In the genomic region with DNA sequence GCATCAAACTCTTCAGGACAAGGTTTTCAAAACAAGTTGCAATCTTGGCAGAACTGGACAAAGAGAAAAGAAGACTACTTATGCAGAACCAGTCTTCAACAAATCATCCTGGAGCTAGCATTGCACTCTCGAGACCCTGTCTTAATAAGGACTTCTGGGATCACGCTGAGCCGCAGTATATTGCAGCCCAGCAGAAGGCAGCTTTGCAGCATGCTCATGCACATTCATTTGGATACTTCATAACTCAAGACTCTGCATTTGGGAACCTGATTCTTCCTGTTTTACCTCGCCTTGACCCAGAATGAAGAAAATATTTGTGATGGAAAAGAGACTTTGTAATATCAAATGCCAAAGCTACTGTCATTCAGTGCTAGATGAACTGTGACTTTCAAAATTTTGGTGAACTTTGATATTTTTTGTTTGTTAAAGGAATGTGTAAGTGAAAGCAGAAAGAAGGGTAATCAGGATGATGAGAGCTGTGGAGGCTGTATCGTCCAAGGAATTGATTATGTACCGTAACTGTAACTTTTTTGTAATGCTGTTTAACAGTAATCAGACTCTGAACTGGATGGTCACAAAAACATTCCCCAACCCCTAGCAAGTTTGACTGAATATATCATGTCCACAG, we compare ENCODE assay signal across 23 cellular contexts. TPM values are rescaled to one million over a fixed set of nuclear protein-coding genes. Genes with fewer than 3 reads are reported as not detected.
DNase-seq lines count a peak whose midpoint lies in the region; ATAC-seq, FAIRE-seq and TF ChIP-seq lines count a peak whose summit lies in the region.
"Had no signal": no experiment of that assay in that cellular context is flagged by ENCODE, and none has a peak within 500 bp of the region (broad histone marks: within the 10 kb centered on the region; RNA-seq: fewer than 3 reads in every experiment).

No MANE protein-coding gene starts in this region.

- H3K9me2 ChIP-seq in GM23248 (ENCODE audit: insufficient read depth), result no peaks in the 10 kb centered on the region

- H3K4me1 ChIP-seq in A673 (ENCODE audit: insufficient read depth, low read length, poor library complexity, severe bottlenecking) (no peaks in the 10 kb centered on the region), GM23248 (ENCODE audit: insufficient read depth) (no peaks in the 10 kb centered on the region), astrocyte (ENCODE audit: insufficient read depth, low read length) (no peaks in the 10 kb centered on the region)
- H3K4me1 ChIP-seq: gastrocnemius medialis had no signal

- H4K20me1 ChIP-seq in GM23248 (ENCODE audit: insufficient read depth) (no peaks in the 10 kb centered on the region), astrocyte (ENCODE audit: insufficient read depth, low read length) (no peaks in the 10 kb centered on the region)

- ATAC-seq in stimulated activated effector memory CD8-positive, alpha-beta T cell treated with anti-CD3 and anti-CD28 coated beads, Interleukin-12 subunit alpha, Interleukin-12 subunit beta, amount 100 ng/mL, for 72 hours, result no peak
- ATAC-seq in HG03378 (IDR thresholded peaks at IDR 0.05; ENCODE audit: unreplicated experiment), result no peak
- ATAC-seq: activated CD8-positive, alpha-beta T cell treated with anti-CD3 and anti-CD28 coated beads, Interleukin-2, amount 10 ng/mL, durations not matched to agents 7 days and 5 days; gastrocnemius medialis; naive thymus-derived CD4-positive, alpha-beta T cell; stimulated activated naive B cell treated with anti-CD40 and anti-IgM and Interleukin-4, amounts not matched to agents 10 μg/mL and 1 μg/mL and 100 μg/mL, for 72 hours had no signal

- H3K27ac ChIP-seq in A673 (ENCODE audit: low read depth, low read length, poor library complexity, severe bottlenecking), result no peak overlapping the region
- H3K27ac ChIP-seq in GM23248, result no peak overlapping the region
- no peak overlapping the region for H3K27ac ChIP-seq in astrocyte (ENCODE audit: low read depth, low read length)
- H3K27ac ChIP-seq: gastrocnemius medialis had no signal

- H3F3A ChIP-seq in GM23248 (ENCODE audit: insufficient read depth), result no peaks in the 10 kb centered on the region

- in situ Hi-C loops in GM23248 (cut with MboI), result no loop called here

- H3K9ac ChIP-seq in GM23248 (no peak overlapping the region), astrocyte (ENCODE audit: low read length) (no peak overlapping the region)

- 67 to 78% methylated on average over 6 of the region's 6 CpGs for WGBS in GM23248 (ENCODE audit: low coverage in 1 of 2, low lambda C conversion rate in 2 of 2, missing lambda C conversion rate in 2 of 2), 2 experiments

- H3K4me2 ChIP-seq in GM23248 (ENCODE audit: unreplicated experiment), result no peak overlapping the region
- H3K4me2 ChIP-seq in astrocyte (ENCODE audit: low read length), result no peak overlapping the region

- H3K27ac Mint-ChIP-seq in astrocyte (ENCODE audit: unreplicated experiment), result no peak overlapping the region
- no peak overlapping the region for H3K27ac Mint-ChIP-seq in stimulated activated effector memory CD8-positive, alpha-beta T cell treated with anti-CD3 and anti-CD28 coated beads, Interleukin-12 subunit alpha, Interleukin-12 subunit beta, amount 100 ng/mL, for 72 hours
- H3K27ac Mint-ChIP-seq: activated CD8-positive, alpha-beta T cell treated with anti-CD3 and anti-CD28 coated beads, Interleukin-2, amount 10 ng/mL, durations not matched to agents 7 days and 5 days; naive thymus-derived CD4-positive, alpha-beta T cell; stimulated activated naive B cell treated with anti-CD40 and anti-IgM and Interleukin-4, amounts not matched to agents 10 μg/mL and 1 μg/mL and 100 μg/mL, for 72 hours had no signal

- no peak overlapping the region for H3K4me3 Mint-ChIP-seq in astrocyte (ENCODE audit: unreplicated experiment)
- no peak overlapping the region for H3K4me3 Mint-ChIP-seq in stimulated activated effector memory CD8-positive, alpha-beta T cell treated with anti-CD3 and anti-CD28 coated beads, Interleukin-12 subunit alpha, Interleukin-12 subunit beta, amount 100 ng/mL, for 72 hours
- H3K4me3 Mint-ChIP-seq: activated CD8-positive, alpha-beta T cell treated with anti-CD3 and anti-CD28 coated beads, Interleukin-2, amount 10 ng/mL, durations not matched to agents 7 days and 5 days; naive thymus-derived CD4-positive, alpha-beta T cell; stimulated activated naive B cell treated with anti-CD40 and anti-IgM and Interleukin-4, amounts not matched to agents 10 μg/mL and 1 μg/mL and 100 μg/mL, for 72 hours had no signal

- H3K27me3 ChIP-seq in A673 (replicated peaks; ENCODE audit: insufficient read depth, low read depth, low read length, poor library complexity) (no peaks in the 10 kb centered on the region), GM23248 (replicated peaks; ENCODE audit: insufficient read depth) (no peaks in the 10 kb centered on the region), astrocyte (ENCODE audit: insufficient read depth, low read length) (no peaks in the 10 kb centered on the region)
- H3K27me3 ChIP-seq: gastrocnemius medialis had no signal

- no peaks in the 10 kb centered on the region for H3K27me3 Mint-ChIP-seq in astrocyte (ENCODE audit: low read depth, unreplicated experiment)
- H3K27me3 Mint-ChIP-seq: stimulated activated naive B cell treated with anti-CD40 and anti-IgM and Interleukin-4, amounts not matched to agents 10 μg/mL and 1 μg/mL and 100 μg/mL, for 72 hours had no signal

- intact Hi-C loops in A673 (cut with micrococcal nuclease; ENCODE audit: unreplicated experiment), result no loop called here

- TF ChIP-seq CTCF in A673 (conservative IDR thresholded peaks at IDR 0.05; ENCODE audit: low read depth, low read length) (peak; percentile 30; the same call in 1 of the 2 replicates), astrocyte (IDR thresholded peaks at IDR 0.05; ENCODE audit: insufficient read depth, low read depth, low read length) (no peak), fibroblast of the aortic adventitia (IDR thresholded peaks at IDR 0.05; ENCODE audit: insufficient read depth, low read length) (peak; percentile 12)

- H3K4me3 ChIP-seq in A673 (ENCODE audit: low read depth, low read length, poor library complexity, severe bottlenecking), result no peak overlapping the region
- H3K4me3 ChIP-seq in GM23248, result no peak overlapping the region
- H3K4me3 ChIP-seq in astrocyte (ENCODE audit: insufficient read depth, low read depth, low read length), result no peak overlapping the region
- no peak overlapping the region for H3K4me3 ChIP-seq in fibroblast of the aortic adventitia (ENCODE audit: low read depth, low read length)
- H3K4me3 ChIP-seq: gastrocnemius medialis had no signal

- BruUV-seq in A673 (replicated peaks; lab: Mats Ljungman, UMichigan), result no TSS peak

- H3K9me3 ChIP-seq in A673 (ENCODE audit: low read depth, low read length, poor library complexity, severe bottlenecking), result no peaks in the 10 kb centered on the region
- H3K9me3 ChIP-seq in GM23248 (ENCODE audit: low read depth), result no peaks in the 10 kb centered on the region
- no peaks in the 10 kb centered on the region for H3K9me3 ChIP-seq in astrocyte (ENCODE audit: insufficient read depth, low read depth, low read length)
- H3K9me3 ChIP-seq: gastrocnemius medialis had no signal

- H3K9me3 Mint-ChIP-seq in astrocyte (ENCODE audit: unreplicated experiment), result no peaks in the 10 kb centered on the region
- no peaks in the 10 kb centered on the region for H3K9me3 Mint-ChIP-seq in stimulated activated effector memory CD8-positive, alpha-beta T cell treated with anti-CD3 and anti-CD28 coated beads, Interleukin-12 subunit alpha, Interleukin-12 subunit beta, amount 100 ng/mL, for 72 hours
- H3K9me3 Mint-ChIP-seq: naive thymus-derived CD4-positive, alpha-beta T cell; stimulated activated naive B cell treated with anti-CD40 and anti-IgM and Interleukin-4, amounts not matched to agents 10 μg/mL and 1 μg/mL and 100 μg/mL, for 72 hours had no signal

- FAIRE-seq in astrocyte (lab: Jason Lieb, UNC), result no peak
- FAIRE-seq: GM12892, urothelium cell line had no signal

- CTCF ChIA-PET in A673 (lab: Charles Lee), result no interaction called here

- no peaks in the 10 kb centered on the region for H3K36me3 Mint-ChIP-seq in astrocyte (ENCODE audit: low read depth, unreplicated experiment)
- no peaks in the 10 kb centered on the region for H3K36me3 Mint-ChIP-seq in stimulated activated effector memory CD8-positive, alpha-beta T cell treated with anti-CD3 and anti-CD28 coated beads, Interleukin-12 subunit alpha, Interleukin-12 subunit beta, amount 100 ng/mL, for 72 hours
- H3K36me3 Mint-ChIP-seq: naive thymus-derived CD4-positive, alpha-beta T cell; stimulated activated naive B cell treated with anti-CD40 and anti-IgM and Interleukin-4, amounts not matched to agents 10 μg/mL and 1 μg/mL and 100 μg/mL, for 72 hours had no signal

- H3K79me2 ChIP-seq in GM23248 (ENCODE audit: insufficient read depth) (no peaks in the 10 kb centered on the region), astrocyte (ENCODE audit: insufficient read depth, low read length) (no peaks in the 10 kb centered on the region)

- POLR2A ChIA-PET in A673 (lab: Charles Lee; ENCODE audit: low non-redundant PET), result no interaction called here

- H2AFZ ChIP-seq in GM23248, result no peak overlapping the region
- H2AFZ ChIP-seq in astrocyte (ENCODE audit: low read depth, low read length), result no peak overlapping the region

- no peaks in the 10 kb centered on the region for H3K4me1 Mint-ChIP-seq in astrocyte (ENCODE audit: low read depth, unreplicated experiment)
- no peaks in the 10 kb centered on the region for H3K4me1 Mint-ChIP-seq in stimulated activated effector memory CD8-positive, alpha-beta T cell treated with anti-CD3 and anti-CD28 coated beads, Interleukin-12 subunit alpha, Interleukin-12 subunit beta, amount 100 ng/mL, for 72 hours
- H3K4me1 Mint-ChIP-seq: naive thymus-derived CD4-positive, alpha-beta T cell; stimulated activated naive B cell treated with anti-CD40 and anti-IgM and Interleukin-4, amounts not matched to agents 10 μg/mL and 1 μg/mL and 100 μg/mL, for 72 hours had no signal

- peak; percentile 17 for DNase-seq in A673 (ENCODE audit: low spot score)
- DNase-seq in GM23248, result peak; percentile 16
- DNase-seq in astrocyte (ENCODE audit: low read depth), result peak; percentile 1
- peak; percentile 18 for DNase-seq in fibroblast of the aortic adventitia (ENCODE audit: low read depth)
- DNase-seq in cortex of kidney (lab: John Stamatoyannopoulos, UW), result no peak
- DNase-seq in stimulated activated effector memory CD8-positive, alpha-beta T cell treated with anti-CD3 and anti-CD28 coated beads, Interleukin-12 subunit alpha, Interleukin-12 subunit beta, amount 100 ng/mL, for 72 hours (ENCODE audit: low spot score in 2 of 2), result no peak
- DNase-seq in activated naive CD4-positive, alpha-beta T cell treated with Interleukin-2 at 50 U/mL for 16 hours, result no peak
- DNase-seq: activated CD8-positive, alpha-beta T cell treated with anti-CD3 and anti-CD28 coated beads, Interleukin-2, amount 10 ng/mL, durations not matched to agents 7 days and 5 days; activated gamma-delta T cell treated with Interleukin-2 at 50 U/mL for 16 hours; DMS153; gastrocnemius medialis; kidney; naive thymus-derived CD4-positive, alpha-beta T cell; NCI-H1105 treated with DMSO at 0.1 percent for 48 hours; NCI-H69; retina; Right ventricle myocardium superior; stimulated activated CD4-positive, alpha-beta T cell treated with anti-CD3 and anti-CD28 coated beads, Interleukin-4, amount 100 ng/mL, for 1 hour; stimulated activated naive B cell treated with anti-CD40 and anti-IgM and Interleukin-4, amounts not matched to agents 10 μg/mL and 1 μg/mL and 100 μg/mL, for 72 hours; T1000 had no signal

- no peaks in the 10 kb centered on the region for H3K36me3 ChIP-seq in A673 (ENCODE audit: insufficient read depth, low read length, poor library complexity, severe bottlenecking)
- H3K36me3 ChIP-seq in GM23248 (ENCODE audit: low read depth), result no peaks in the 10 kb centered on the region
- H3K36me3 ChIP-seq in astrocyte (ENCODE audit: insufficient read depth, low read length), result no peaks in the 10 kb centered on the region
- H3K36me3 ChIP-seq: gastrocnemius medialis had no signal

RNA-seq across cellular contexts. Expression of a gene that starts 27.2 kb away (rescaled TPM):
- total RNA-seq in A673 (2021), result 3.8 and 4.9 TPM in 2 replicates
- total RNA-seq in GM23248 (2014; rRNA removed; shearing (Covaris generic)), result 1.3 and 1.4 TPM in 2 replicates
- 2.1 and 2.2 TPM in 2 replicates for polyA plus RNA-seq in GM23248 (2016; fragmentation: Nextera tagmentation; extraction: Ambion mirVana)
- 8.0 and 8.9 TPM in 2 replicates for total RNA-seq in astrocyte
- total RNA-seq in fibroblast of the aortic adventitia (ENCODE audit: low replicate concordance), result 10.7 and 10.9 TPM in 2 replicates
- polyA plus RNA-seq: naive thymus-derived CD4-positive, alpha-beta T cell had no signal

Comparison
In these comparisons a context has a peak if more than half of its experiments do, and no peak if none do; other contexts are left out.
1. DNase-seq: peak in A673 (single experiment), GM23248 (single experiment), astrocyte (single experiment) and fibroblast of the aortic adventitia (single experiment); none in cortex of kidney (single experiment), stimulated activated effector memory CD8-positive, alpha-beta T cell treated with anti-CD3 and anti-CD28 coated beads, Interleukin-12 subunit alpha, Interleukin-12 subunit beta, amount 100 ng/mL, for 72 hours (0 of 2) and activated naive CD4-positive, alpha-beta T cell treated with Interleukin-2 at 50 U/mL for 16 hours (single experiment).